Comparison of ENCODE assay signal across 6 cellular contexts in genomic region chr10:46262906-46263560, GRCh38. TPM values are rescaled to one million over a fixed set of nuclear protein-coding genes. Genes with fewer than 3 reads are reported as not detected.
"Had no signal": no experiment of that assay in that cellular context is flagged by ENCODE, and none has a peak within 500 bp of the region (broad histone marks: within the 10 kb centered on the region; RNA-seq: fewer than 3 reads in every experiment).

No MANE protein-coding gene starts in this region.

RNA-seq across cellular contexts. Expression of gene ANTXRL, which starts 23.8 kb away (rescaled TPM):
- total RNA-seq: HT-29, LHCN-M2, MCF 10A, PC-3, SK-MEL-5 had no signal
- polyA plus RNA-seq: SK-N-SH had no signal
